ENCODE assay signal across 23 cellular contexts in the genomic region with DNA sequence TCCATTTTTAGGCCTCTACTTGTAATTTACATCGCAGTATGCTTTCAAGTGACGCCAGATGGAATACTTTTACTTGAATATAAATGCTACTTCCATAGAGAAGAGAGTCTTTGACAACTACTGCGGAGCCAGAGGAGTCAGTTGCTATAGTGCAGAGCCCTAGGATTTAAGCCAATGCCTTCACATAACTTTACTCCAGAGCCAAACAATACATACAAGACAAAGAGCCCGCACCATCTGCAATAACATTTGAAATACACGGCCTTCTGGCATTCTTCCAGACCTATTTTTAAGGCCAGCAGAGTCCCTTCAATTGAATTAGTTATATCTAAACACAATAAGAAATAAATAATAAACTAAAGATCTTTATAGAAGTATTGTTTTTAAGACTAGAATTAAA. TPM values are rescaled to one million over a fixed set of nuclear protein-coding genes. Genes with fewer than 3 reads are reported as not detected.
A peak's percentile ranks its signal among the peaks of the same experiment; 100 is the strongest.
DNase-seq lines count a peak whose midpoint lies in the region; ATAC-seq and TF ChIP-seq lines count a peak whose summit lies in the region.
"Had no signal": no experiment of that assay in that cellular context is flagged by ENCODE, and none has a peak within 500 bp of the region (broad histone marks: within the 10 kb centered on the region; RNA-seq: fewer than 3 reads in every experiment).

No MANE protein-coding gene starts in this region.

- DNase-seq in NCI-H446 treated with DMSO at 0.1 percent for 48 hours (lab: John Stamatoyannopoulos, UW) (peak; percentile 24), glomerular endothelial cell (ENCODE audit: extremely low read depth, low read depth, low spot score) (peak; percentile 23), pons (ENCODE audit: low spot score) (peak; percentile 28), NCI-H2081 (lab: John Stamatoyannopoulos, UW) (no peak), CD1c-positive myeloid dendritic cell (ENCODE audit: extremely low spot score) (no peak)
- DNase-seq: activated CD4-positive, alpha-beta T cell treated with anti-CD3 and anti-CD28 coated beads for 1 hour; adrenal gland; GDM1; immature natural killer cell; mammary epithelial cell; MM.1S; naive thymus-derived CD4-positive, alpha-beta T cell; NCI-H1694; PC-3; posterior cingulate gyrus; T1000; testis had no signal

- peaks cover 43% of the 10 kb centered on the region for H3K4me1 Mint-ChIP-seq in brain
- H3K4me1 Mint-ChIP-seq: B cell, immature natural killer cell had no signal

- peak overlapping the region in 4 of 5 experiments; percentile 46 to 86 (median 67) for H3K27ac Mint-ChIP-seq in brain
- H3K27ac Mint-ChIP-seq: activated T-helper 2 cell treated with anti-CD3 and anti-CD28 coated beads, Interferon-gamma antibody, Interleukin-2, Interleukin-4, amounts not matched to agents 10 μg/mL and 5 μg/mL and 100 μg/mL, durations not matched to agents 14 hours and 24 hours and 36 hours; B cell; IgD-negative memory B cell; immature natural killer cell; naive thymus-derived CD4-positive, alpha-beta T cell had no signal

- H3K9me3 Mint-ChIP-seq in brain = no peaks in the 10 kb centered on the region
- H3K9me3 Mint-ChIP-seq: activated T-helper 2 cell treated with anti-CD3 and anti-CD28 coated beads, Interferon-gamma antibody, Interleukin-2, Interleukin-4, amounts not matched to agents 10 μg/mL and 5 μg/mL and 100 μg/mL, durations not matched to agents 14 hours and 24 hours and 36 hours; IgD-negative memory B cell; immature natural killer cell; naive thymus-derived CD4-positive, alpha-beta T cell had no signal

- ATAC-seq in HG02981 (IDR thresholded peaks at IDR 0.05; ENCODE audit: unreplicated experiment) (no peak), HG03432 (IDR thresholded peaks at IDR 0.05; ENCODE audit: unreplicated experiment) (no peak)
- ATAC-seq: naive thymus-derived CD4-positive, alpha-beta T cell; PC-3 had no signal

- TF ChIP-seq CTCF in brain (conservative IDR thresholded peaks at IDR 0.05) = no peak

- H3K4me3 Mint-ChIP-seq in brain = peak overlapping the region in 2 of 5 experiments; percentile 46 to 48
- H3K4me3 Mint-ChIP-seq: B cell; IgD-negative memory B cell; immature natural killer cell; naive thymus-derived CD4-positive, alpha-beta T cell had no signal

- peaks cover 34% of the 10 kb centered on the region for H3K36me3 Mint-ChIP-seq in brain

- no peaks in the 10 kb centered on the region for H3K27me3 Mint-ChIP-seq in brain
- H3K27me3 Mint-ChIP-seq: B cell; IgD-negative memory B cell; naive thymus-derived CD4-positive, alpha-beta T cell had no signal

RNA-seq across cellular contexts. Expression of a gene that starts 59.4 kb away (rescaled TPM):
- 1.7 TPM for polyA plus RNA-seq in brain (ENCODE audit: insufficient read depth, low read depth, low replicate concordance)
- total RNA-seq in glomerular endothelial cell = 22.4 and 26.4 TPM in 2 replicates

Comparison
In these comparisons a context has a peak if more than half of its experiments do, and no peak if none do; other contexts are left out.
1. DNase-seq: peak in NCI-H446 treated with DMSO at 0.1 percent for 48 hours (single experiment), glomerular endothelial cell (single experiment) and pons (single experiment); none in NCI-H2081 (0 of 2) and CD1c-positive myeloid dendritic cell (single experiment).